16 cellular contexts compared by ENCODE assay signal in genomic region chr11:20021771-20022362, GRCh38.
DNase-seq lines count a peak whose midpoint lies in the region; ATAC-seq, FAIRE-seq and TF ChIP-seq lines count a peak whose summit lies in the region.
"Had no signal": no experiment of that assay in that cellular context is flagged by ENCODE, and none has a peak within 500 bp of the region (broad histone marks: within the 10 kb centered on the region; RNA-seq: fewer than 3 reads in every experiment).

No MANE protein-coding gene starts in this region.

- no peaks in the 10 kb centered on the region for H3K9me1 ChIP-seq in endothelial cell of umbilical vein (replicated peaks; ENCODE audit: control insufficient read depth, extremely low read depth, insufficient read depth, low read length)

- CTCF ChIA-PET in endothelial cell of umbilical vein (lab: Charles Lee): interaction anchor here (0.8 to 2.6 kb wide), 8 partner anchors 12 to 91 kb away, joined by 3 to 11 read pairs (median 4); no protein-coding TSS in a partner anchor

- DNase-seq in GM23338 (ENCODE audit: low spot score) (no peak), endothelial cell of umbilical vein (ENCODE audit: low read depth, low spot score) (no peak), neural crest cell (ENCODE audit: low read depth, low spot score) (no peak), cerebellar cortex (ENCODE audit: low spot score) (no peak), amniotic stem cell (lab: John Stamatoyannopoulos, UW) (no peak), ovary (no peak)
- DNase-seq in activated CD4-positive, alpha-beta T cell treated with anti-CD3 and anti-CD28 coated beads, Interleukin-2, amount 10 ng/mL, durations not matched to agents 24 days and 14 days: no peak
- DNase-seq: activated effector memory CD4-positive, alpha-beta T cell treated with Interleukin-2 at 50 U/mL for 16 hours; aorta; effector CD8-positive, alpha-beta T cell; foreskin fibroblast; NCI-H2081 treated with DMSO at 0.1 percent for 48 hours; stimulated activated CD4-positive, alpha-beta T cell treated with anti-CD3 and anti-CD28 coated beads, Interleukin-15, amount 100 ng/mL, for 24 hours had no signal

- no peaks in the 10 kb centered on the region for H3K27me3 ChIP-seq in GM23338 (ENCODE audit: insufficient read depth)
- peaks cover 29% of the 10 kb centered on the region for H3K27me3 ChIP-seq in OCI-LY3 (ENCODE audit: low read depth, low read length)
- H3K27me3 ChIP-seq in endothelial cell of umbilical vein (ENCODE audit: control insufficient read depth in 2 of 2, insufficient read depth in 2 of 2, low read length in 2 of 2): no peaks in the 10 kb centered on the region
- H3K27me3 ChIP-seq in ovary: no peaks in the 10 kb centered on the region

- H3K36me3 ChIP-seq in GM23338 (ENCODE audit: insufficient read depth) (no peaks in the 10 kb centered on the region), OCI-LY3 (replicated peaks; ENCODE audit: low read depth, low read length) (no peaks in the 10 kb centered on the region), endothelial cell of umbilical vein (ENCODE audit: control insufficient read depth in 2 of 2, extremely low read depth in 1 of 2, insufficient read depth in 2 of 2, low read length in 2 of 2) (no peaks in the 10 kb centered on the region), ovary (no peaks in the 10 kb centered on the region)

- peaks cover 48% of the 10 kb centered on the region for H3K4me1 Mint-ChIP-seq in GM23338
- H3K4me1 Mint-ChIP-seq in neural crest cell: peaks cover 46% of the 10 kb centered on the region
- no peaks in the 10 kb centered on the region for H3K4me1 Mint-ChIP-seq in activated CD4-positive, alpha-beta T cell treated with anti-CD3 and anti-CD28 coated beads, Interleukin-2, amount 10 ng/mL, durations not matched to agents 24 days and 14 days

- POLR2A ChIA-PET in endothelial cell of umbilical vein (lab: Charles Lee): interaction anchor here (0.9 kb wide), 1 partner anchor 91 kb away, joined by 3 read pairs; no protein-coding TSS in a partner anchor

- H3K4me1 ChIP-seq in GM23338 (ENCODE audit: insufficient read depth) (peaks cover 66% of the 10 kb centered on the region), OCI-LY3 (ENCODE audit: low read length) (peaks cover 22% of the 10 kb centered on the region), endothelial cell of umbilical vein (ENCODE audit: control insufficient read depth, extremely low read depth, insufficient read depth, low read length) (peaks cover 29% of the 10 kb centered on the region), ovary (ENCODE audit: insufficient read depth) (peaks cover 8% of the 10 kb centered on the region)

- no peak overlapping the region; the same call in 1 of the 3 replicates for H3K4me3 Mint-ChIP-seq in GM23338
- H3K4me3 Mint-ChIP-seq in neural crest cell: peak overlapping the region; percentile 24
- H3K4me3 Mint-ChIP-seq in activated CD4-positive, alpha-beta T cell treated with anti-CD3 and anti-CD28 coated beads, Interleukin-2, amount 10 ng/mL, durations not matched to agents 24 days and 14 days: no peak overlapping the region

- ATAC-seq in GM23338: peak; percentile 26

- WGBS in ovary, 3 donors: 56 to 64% (median 57%) methylated on average over 4 of the region's 4 CpGs

- TF ChIP-seq POLR2A in endothelial cell of umbilical vein (IDR thresholded peaks at IDR 0.05; ENCODE audit: low read depth, low read length) (no peak), ovary (IDR thresholded peaks at IDR 0.05) (no peak)

- no peaks in the 10 kb centered on the region for H3K9me3 ChIP-seq in OCI-LY3 (ENCODE audit: insufficient read depth, low read length)
- no peaks in the 10 kb centered on the region for H3K9me3 ChIP-seq in endothelial cell of umbilical vein (replicated peaks; ENCODE audit: control insufficient read depth, insufficient read depth, low read length)
- no peaks in the 10 kb centered on the region for H3K9me3 ChIP-seq in ovary

- peak overlapping the region; percentile 78 for H3K4me2 ChIP-seq in GM23338
- peak overlapping the region; percentile 94 for H3K4me2 ChIP-seq in OCI-LY3 (ENCODE audit: low read length)
- peak overlapping the region; percentile 84 for H3K4me2 ChIP-seq in endothelial cell of umbilical vein (ENCODE audit: insufficient read depth, low read length)

- H3K27ac ChIP-seq in GM23338 (ENCODE audit: low read depth) (peak overlapping the region; percentile 82; the same call in 1 of the 2 replicates), OCI-LY3 (ENCODE audit: low read length) (no peak overlapping the region), endothelial cell of umbilical vein (ENCODE audit: insufficient read depth, low read depth, low read length) (peak overlapping the region; percentile 88), ovary (no peak overlapping the region)

- H3K27me3 Mint-ChIP-seq in GM23338 (ENCODE audit: insufficient read depth, low read depth, poor library complexity) (peaks cover 4% of the 10 kb centered on the region), neural crest cell (ENCODE audit: low read depth) (peaks cover 2% of the 10 kb centered on the region)
- H3K27me3 Mint-ChIP-seq in activated CD4-positive, alpha-beta T cell treated with anti-CD3 and anti-CD28 coated beads, Interleukin-2, amount 10 ng/mL, durations not matched to agents 24 days and 14 days: no peaks in the 10 kb centered on the region

- no peak overlapping the region for H3K9ac ChIP-seq in OCI-LY3 (ENCODE audit: low read length)
- peak overlapping the region; percentile 62 for H3K9ac ChIP-seq in endothelial cell of umbilical vein (replicated peaks; ENCODE audit: extremely low read depth, insufficient read depth, low read length)

- peaks cover 10% of the 10 kb centered on the region; the same call in 1 of the 2 replicates for H3F3A ChIP-seq in GM23338 (replicated peaks; ENCODE audit: low read depth)

- intact Hi-C loops in endothelial cell of umbilical vein (cut with micrococcal nuclease) (loop anchor here (1.0 to 5.0 kb wide), 4 partner anchors 43 to 650 kb away; no protein-coding TSS in a partner anchor), ovary (cut with DNase I) (no loop called here)
- intact Hi-C loops in activated CD4-positive, alpha-beta T cell treated with anti-CD3 and anti-CD28 coated beads, Interleukin-2, amount 10 ng/mL, durations not matched to agents 24 days and 14 days (cut with micrococcal nuclease): no loop called here

- dilution Hi-C loops in endothelial cell of umbilical vein (cut with MboI; ENCODE audit: extremely low pct_ligation_motif_present, low sequenced_read_pairs): no loop called here

- peaks cover 4% of the 10 kb centered on the region; the same call in 1 of the 2 replicates for H3K9me2 ChIP-seq in GM23338 (ENCODE audit: insufficient read depth)

- peaks cover 28% of the 10 kb centered on the region for H3K79me2 ChIP-seq in GM23338 (replicated peaks; ENCODE audit: insufficient read depth)
- H3K79me2 ChIP-seq in OCI-LY3 (ENCODE audit: low read length): no peaks in the 10 kb centered on the region
- peaks cover 7% of the 10 kb centered on the region for H3K79me2 ChIP-seq in endothelial cell of umbilical vein (ENCODE audit: control insufficient read depth, insufficient read depth, low read length)

- no peaks in the 10 kb centered on the region; the same call in 1 of the 2 replicates for H4K20me1 ChIP-seq in GM23338 (replicated peaks; ENCODE audit: insufficient read depth)
- H4K20me1 ChIP-seq in OCI-LY3 (ENCODE audit: insufficient read depth, low read length): no peaks in the 10 kb centered on the region
- no peaks in the 10 kb centered on the region for H4K20me1 ChIP-seq in endothelial cell of umbilical vein (replicated peaks; ENCODE audit: control insufficient read depth, extremely low read depth, insufficient read depth, low read length)

- H3K9me3 Mint-ChIP-seq in GM23338 (no peaks in the 10 kb centered on the region), neural crest cell (no peaks in the 10 kb centered on the region)
- no peaks in the 10 kb centered on the region for H3K9me3 Mint-ChIP-seq in activated CD4-positive, alpha-beta T cell treated with anti-CD3 and anti-CD28 coated beads, Interleukin-2, amount 10 ng/mL, durations not matched to agents 24 days and 14 days

- H3K4me3 ChIP-seq in GM23338 (peak overlapping the region; percentile 56), OCI-LY3 (ENCODE audit: low read length) (no peak overlapping the region), endothelial cell of umbilical vein (replicated peaks in 1 of 3; ENCODE audit: insufficient read depth in 1 of 3, low read depth in 1 of 3, low read length in 3 of 3) (peak overlapping the region in 1 of 3 experiments; percentile 13), ovary (no peak overlapping the region)

- H3K36me3 Mint-ChIP-seq in GM23338 (ENCODE audit: low read depth) (peaks cover 5% of the 10 kb centered on the region; the same call in 1 of the 3 replicates), neural crest cell (ENCODE audit: low read depth) (no peaks in the 10 kb centered on the region)
- no peaks in the 10 kb centered on the region for H3K36me3 Mint-ChIP-seq in activated CD4-positive, alpha-beta T cell treated with anti-CD3 and anti-CD28 coated beads, Interleukin-2, amount 10 ng/mL, durations not matched to agents 24 days and 14 days (ENCODE audit: low read depth)

- H2AFZ ChIP-seq in GM23338 (no peak overlapping the region), OCI-LY3 (ENCODE audit: low read depth, low read length) (0 out of 2 replicates have a peak overlapping the region, but pooled peaks have one; percentile 63), endothelial cell of umbilical vein (ENCODE audit: low read depth, low read length) (peak overlapping the region; percentile 6)

- TF ChIP-seq CTCF in GM23338 (conservative IDR thresholded peaks at IDR 0.05; ENCODE audit: low read depth in 2 of 2) (no peak), OCI-LY3 (IDR thresholded peaks at IDR 0.05; ENCODE audit: low read depth, low read length) (no peak), endothelial cell of umbilical vein (IDR thresholded peaks at IDR 0.05; ENCODE audit: extremely low read depth in 1 of 2, insufficient read depth in 1 of 2, low read depth in 1 of 2, low read length in 2 of 2) (no peak), neural crest cell (conservative IDR thresholded peaks at IDR 0.05) (no peak), ovary (IDR thresholded peaks at IDR 0.05) (no peak)

- H3K27ac Mint-ChIP-seq in GM23338 (peak overlapping the region; percentile 84), neural crest cell (ENCODE audit: unreplicated experiment) (peak overlapping the region; percentile 57)
- H3K27ac Mint-ChIP-seq in activated CD4-positive, alpha-beta T cell treated with anti-CD3 and anti-CD28 coated beads, Interleukin-2, amount 10 ng/mL, durations not matched to agents 24 days and 14 days: no peak overlapping the region

- TF ChIP-seq EP300 in ovary (IDR thresholded peaks at IDR 0.05): no peak

- no peak for FAIRE-seq in endothelial cell of umbilical vein (lab: Jason Lieb, UNC)
- FAIRE-seq: GM12891, TTC549 had no signal

- no TSS peak for BruUV-seq in endothelial cell of umbilical vein (replicated peaks; lab: Mats Ljungman, UMichigan)

TF ChIP-seq in GM23338, 12 proteins besides CTCF, POLR2A, EP300 and RAD21 (continues in another document):
- no peak for TF ChIP-seq CREB1 (CRISPR knock-in tag; IDR thresholded peaks at IDR 0.05; ENCODE audit: low read depth)

TF ChIP-seq in endothelial cell of umbilical vein, 7 proteins besides CTCF, POLR2A, EP300 and RAD21 (continues in another document):
- TF ChIP-seq POLR2AphosphoS5 (IDR thresholded peaks at IDR 0.05; ENCODE audit: insufficient read depth, low read depth, low read length): no peak

Comparison
In these comparisons a context has a peak if more than half of its experiments do, and no peak if none do; other contexts are left out.
1. H3K27ac ChIP-seq: peak in GM23338 (single experiment) and endothelial cell of umbilical vein (single experiment); none in OCI-LY3 (single experiment) and ovary (0 of 2).
2. Peak in every context shown above with its lines, with median percentiles within 50 percentile points of each other: H3K4me2 ChIP-seq.